Comparison of ENCODE assay signal across 9 cellular contexts in the genomic region with DNA sequence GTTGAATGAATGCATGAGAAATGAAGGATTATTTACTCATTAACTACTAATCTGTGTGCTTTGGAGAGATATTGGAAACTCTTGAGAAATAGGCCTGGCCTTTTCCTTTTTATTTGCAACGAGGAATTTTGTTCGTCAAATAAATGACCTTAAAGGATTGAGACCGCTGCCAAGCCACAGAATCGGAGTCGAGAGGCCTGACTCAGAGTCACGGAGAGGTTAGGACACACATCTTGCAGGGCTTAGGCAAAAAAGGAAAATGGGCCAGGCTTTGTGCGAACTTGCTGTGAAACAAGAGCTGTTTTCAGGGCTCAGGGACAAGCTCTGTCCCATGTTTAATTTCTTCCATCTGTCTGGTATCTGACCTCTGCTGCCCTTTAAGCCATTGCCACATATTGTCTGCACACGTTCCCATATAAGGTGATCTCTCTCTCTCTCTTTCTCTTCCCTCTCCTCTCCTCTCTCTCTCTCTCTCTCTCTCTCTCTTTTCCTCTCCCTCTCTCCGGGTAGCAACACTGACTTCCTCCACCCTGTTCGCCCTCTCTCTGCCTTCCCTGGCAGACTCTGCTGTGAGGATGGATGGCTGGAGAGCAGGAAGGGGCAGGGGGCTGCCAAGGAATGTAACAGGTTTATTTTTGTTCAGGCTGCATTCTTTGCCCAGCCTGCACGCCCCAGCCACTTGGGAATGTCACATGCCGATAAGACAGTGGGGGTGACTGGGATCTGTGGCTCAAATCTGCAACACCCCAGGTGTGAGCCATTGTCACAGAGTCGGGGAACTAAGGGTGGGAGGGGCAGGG. TPM values are rescaled to one million over a fixed set of nuclear protein-coding genes. Genes with fewer than 3 reads are reported as not detected.
DNase-seq lines count a peak whose midpoint lies in the region; ATAC-seq and TF ChIP-seq lines count a peak whose summit lies in the region.
"Had no signal": no experiment of that assay in that cellular context is flagged by ENCODE, and none has a peak within 500 bp of the region (broad histone marks: within the 10 kb centered on the region; RNA-seq: fewer than 3 reads in every experiment).

No MANE protein-coding gene starts in this region.

- peak in 1 of 2 donors; percentile 37 for TF ChIP-seq POLR2A in suprapubic skin (IDR thresholded peaks at IDR 0.05)

- no peaks in the 10 kb centered on the region for H3K36me3 Mint-ChIP-seq in MCF 10A (ENCODE audit: insufficient read depth, unreplicated experiment)
- no peaks in the 10 kb centered on the region for H3K36me3 Mint-ChIP-seq in natural killer cell treated with Interleukin-12 subunit alpha and Interleukin-12 subunit beta and Interleukin-15 and Interleukin-18, amount 100 ng/mL, for 72 hours

- ATAC-seq in HG03108 (IDR thresholded peaks at IDR 0.05; ENCODE audit: unreplicated experiment), result no peak
- no peak for ATAC-seq in natural killer cell treated with Interleukin-12 subunit alpha and Interleukin-12 subunit beta and Interleukin-15 and Interleukin-18, amount 100 ng/mL, for 72 hours

- TF ChIP-seq EP300 in suprapubic skin (IDR thresholded peaks at IDR 0.05), result no peak

- DNase-seq in MCF 10A (ENCODE audit: unreplicated experiment) (peak; percentile 97), kidney tubule cell (ENCODE audit: low spot score) (peak; percentile 71), suprapubic skin (ENCODE audit: low spot score in 2 of 2) (peak; percentile 91), NCI-H146 (lab: John Stamatoyannopoulos, UW) (no peak), GM10266 (ENCODE audit: extremely low spot score) (no peak)
- DNase-seq in natural killer cell treated with Interleukin-12 subunit alpha and Interleukin-12 subunit beta and Interleukin-15 and Interleukin-18, amount 100 ng/mL, for 72 hours (ENCODE audit: low spot score), result no peak
- DNase-seq: activated T-cell treated with anti-CD3 and anti-CD28 coated beads for 4 hours had no signal

- 26% methylated on average over 13 of the region's 13 CpGs for WGBS in suprapubic skin

- H3K27ac Mint-ChIP-seq in MCF 10A (ENCODE audit: low read depth, unreplicated experiment), result peak overlapping the region; percentile 77
- no peak overlapping the region for H3K27ac Mint-ChIP-seq in natural killer cell treated with Interleukin-12 subunit alpha and Interleukin-12 subunit beta and Interleukin-15 and Interleukin-18, amount 100 ng/mL, for 72 hours

- H3K27me3 Mint-ChIP-seq in MCF 10A (ENCODE audit: insufficient read depth, unreplicated experiment), result no peaks in the 10 kb centered on the region
- H3K27me3 Mint-ChIP-seq in natural killer cell treated with Interleukin-12 subunit alpha and Interleukin-12 subunit beta and Interleukin-15 and Interleukin-18, amount 100 ng/mL, for 72 hours, result peaks cover 0 to 7% of the 10 kb centered on the region in 2 donors

- H3K4me3 ChIP-seq in HUES48 (ENCODE audit: low read depth, low read length) (no peak overlapping the region), suprapubic skin (no peak overlapping the region)

- peak overlapping the region; percentile 22; the same call in 1 of the 2 replicates for H3K9ac ChIP-seq in HUES48 (ENCODE audit: low read depth, low read length)

- H3K27ac ChIP-seq in HUES48 (ENCODE audit: low read depth, low read length) (peak overlapping the region; percentile 48), suprapubic skin (peak overlapping the region; percentile 72)

- no peaks in the 10 kb centered on the region for H3K27me3 ChIP-seq in HUES48 (ENCODE audit: control insufficient read depth, insufficient read depth, low read length)
- no peaks in the 10 kb centered on the region for H3K27me3 ChIP-seq in suprapubic skin

- CTCF ChIA-PET in MCF 10A (lab: Yijun Ruan, JAX), result interaction anchor here (1.0 to 1.3 kb wide), 2 partner anchors 9 to 10 kb away, joined by 3 to 6 read pairs; no protein-coding TSS in a partner anchor

- no peaks in the 10 kb centered on the region for H3K9me3 Mint-ChIP-seq in MCF 10A (ENCODE audit: unreplicated experiment)
- no peaks in the 10 kb centered on the region for H3K9me3 Mint-ChIP-seq in natural killer cell treated with Interleukin-12 subunit alpha and Interleukin-12 subunit beta and Interleukin-15 and Interleukin-18, amount 100 ng/mL, for 72 hours

- no TSS peak for BruUV-seq in MCF 10A (replicated peaks; lab: Mats Ljungman, UMichigan)

- POLR2A ChIA-PET in MCF 10A (lab: Yijun Ruan, JAX), result interaction anchor here (0.6 to 1.0 kb wide), 6 partner anchors 8 to 359 kb away, joined by 3 to 4 read pairs (median 3); partner anchors contain the start of genes FAM216A, GPN3 and IFT81

- peaks cover 20% of the 10 kb centered on the region for H3K4me1 Mint-ChIP-seq in MCF 10A (ENCODE audit: insufficient read depth, unreplicated experiment)
- H3K4me1 Mint-ChIP-seq in natural killer cell treated with Interleukin-12 subunit alpha and Interleukin-12 subunit beta and Interleukin-15 and Interleukin-18, amount 100 ng/mL, for 72 hours (ENCODE audit: low read depth in 2 of 2), result no peaks in the 10 kb centered on the region

- TF ChIP-seq CTCF in MCF 10A (IDR thresholded peaks at IDR 0.05; ENCODE audit: unreplicated experiment) (no peak), suprapubic skin (IDR thresholded peaks at IDR 0.05) (peak in 1 of 2 donors; percentile 46), GM10266 (IDR thresholded peaks at IDR 0.05; ENCODE audit: control insufficient read depth, insufficient read depth, low read depth, missing control alignments) (no peak)

- H3K4me1 ChIP-seq in HUES48 (ENCODE audit: control insufficient read depth, insufficient read depth, low read length), result peaks cover 10% of the 10 kb centered on the region
- H3K4me1 ChIP-seq in suprapubic skin, result peaks cover 32% of the 10 kb centered on the region

- peak overlapping the region; percentile 52 for H3K4me3 Mint-ChIP-seq in MCF 10A (ENCODE audit: unreplicated experiment)
- H3K4me3 Mint-ChIP-seq in natural killer cell treated with Interleukin-12 subunit alpha and Interleukin-12 subunit beta and Interleukin-15 and Interleukin-18, amount 100 ng/mL, for 72 hours, result no peak overlapping the region

- H3K9me3 ChIP-seq in HUES48 (ENCODE audit: control insufficient read depth, insufficient read depth, low read length) (no peaks in the 10 kb centered on the region), suprapubic skin (no peaks in the 10 kb centered on the region)

- H3K36me3 ChIP-seq in HUES48 (ENCODE audit: control insufficient read depth, insufficient read depth, low read length) (no peaks in the 10 kb centered on the region), suprapubic skin (no peaks in the 10 kb centered on the region)

- intact Hi-C loops in MCF 10A (cut with micrococcal nuclease), result no loop called here

RNA-seq across cellular contexts. Expression of gene IFT81, which starts 14.9 kb away (rescaled TPM):
- total RNA-seq in MCF 10A (2022) (8.5 and 8.7 TPM in 2 replicates), suprapubic skin (10 to 100 TPM in 1 of 4 donors, 1 to 10 TPM in 3; 4.8 to 15.5 (median 5.3) TPM)
- 1 to 10 TPM; 2.3 to 3.5 TPM for total RNA-seq in natural killer cell treated with Interleukin-12 subunit alpha and Interleukin-12 subunit beta and Interleukin-15 and Interleukin-18, amount 100 ng/mL, for 72 hours

Comparison
In these comparisons a context has a peak if more than half of its experiments do, and no peak if none do; other contexts are left out.
1. DNase-seq: peak in MCF 10A (single experiment), kidney tubule cell (single experiment) and suprapubic skin (2 of 2); none in NCI-H146 (single experiment), natural killer cell treated with Interleukin-12 subunit alpha and Interleukin-12 subunit beta and Interleukin-15 and Interleukin-18, amount 100 ng/mL, for 72 hours (single experiment) and GM10266 (single experiment).